8 cellular contexts compared by ENCODE assay signal in genomic region chr4:164359881-164360280, GRCh38.
"Had no signal": no experiment of that assay in that cellular context is flagged by ENCODE, and none has a peak within 500 bp of the region (broad histone marks: within the 10 kb centered on the region; RNA-seq: fewer than 3 reads in every experiment).

No MANE protein-coding gene starts in this region.

- H3K9me3 ChIP-seq: HAP-1 had no signal

- H3K4me1 ChIP-seq: HAP-1 had no signal

- H3K4me2 ChIP-seq: GM23338 had no signal

- H3K4me3 ChIP-seq: GM23248, GM23338, HAP-1 had no signal

- H3K9ac ChIP-seq: GM23248 had no signal

- H2AFZ ChIP-seq: GM23248, GM23338 had no signal

- H3K27ac ChIP-seq: GM23248 had no signal

- H3K36me3 ChIP-seq: HAP-1 had no signal

- DNase-seq: GM23248, GOT3, H7, H9, HCEC 1CT, HFFc6 had no signal
